In the genomic region with DNA sequence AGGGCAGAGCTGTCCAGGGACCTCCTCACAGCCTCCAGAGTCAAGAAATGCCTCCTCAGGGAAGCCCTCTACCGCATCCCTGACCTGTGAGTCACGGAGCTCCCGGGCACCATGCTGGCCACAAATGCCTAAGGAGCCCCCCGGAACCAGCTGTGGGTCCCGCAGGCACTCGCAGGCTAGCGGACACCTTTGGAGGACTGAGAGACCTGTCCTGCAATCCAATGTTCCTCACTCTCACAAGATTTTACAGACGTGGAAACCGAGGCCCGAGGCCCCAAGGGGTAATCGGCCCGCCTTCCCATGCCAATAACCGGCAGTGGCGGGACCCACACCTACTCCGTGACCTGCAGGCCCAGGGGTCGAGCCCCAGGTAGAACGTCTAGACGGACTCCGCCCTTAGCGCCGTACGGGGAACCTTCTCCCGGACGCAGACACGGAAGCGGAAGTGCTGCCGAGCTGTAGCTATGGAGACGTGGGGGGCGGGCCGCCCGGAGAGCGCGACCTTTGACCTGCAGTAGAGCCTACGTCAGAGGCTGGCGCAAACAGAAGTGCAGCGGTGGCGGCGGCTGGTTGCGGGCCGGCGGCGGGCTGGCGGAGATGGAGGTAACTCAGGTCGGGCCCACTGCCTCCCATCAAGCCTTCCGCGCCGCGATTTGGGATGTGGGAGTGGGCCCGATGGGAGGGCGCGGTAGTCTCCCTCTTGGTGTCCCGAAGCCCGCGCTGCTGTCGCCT, we compare ENCODE assay signal across 1 cellular context.
TF ChIP-seq lines count a peak whose summit lies in the region.

GCC2 (plus strand) TSS at position 529 of the 732 bp plus-strand sequence; CDS start at position 598, 69 bp downstream.

TF ChIP-seq in HEK293, 187 proteins besides CTCF, POLR2A, EP300 and RAD21 (continued from another document and continues in another):
- TF ChIP-seq, protein P1, sequence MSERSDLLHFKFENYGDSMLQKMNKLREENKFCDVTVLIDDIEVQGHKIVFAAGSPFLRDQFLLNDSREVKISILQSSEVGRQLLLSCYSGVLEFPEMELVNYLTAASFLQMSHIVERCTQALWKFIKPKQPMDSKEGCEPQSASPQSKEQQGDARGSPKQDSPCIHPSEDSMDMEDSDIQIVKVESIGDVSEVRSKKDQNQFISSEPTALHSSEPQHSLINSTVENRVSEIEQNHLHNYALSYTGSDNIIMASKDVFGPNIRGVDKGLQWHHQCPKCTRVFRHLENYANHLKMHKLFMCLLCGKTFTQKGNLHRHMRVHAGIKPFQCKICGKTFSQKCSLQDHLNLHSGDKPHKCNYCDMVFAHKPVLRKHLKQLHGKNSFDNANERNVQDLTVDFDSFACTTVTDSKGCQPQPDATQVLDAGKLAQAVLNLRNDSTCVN (tag by site-specific recombination; optimal IDR thresholded peaks at IDR 0.05): peak; percentile 32
- TF ChIP-seq IKZF3 (tag by site-specific recombination; IDR thresholded peaks at IDR 0.05) (no peak), ZNF391 (tag by site-specific recombination; IDR thresholded peaks at IDR 0.05; ENCODE audit: borderline replicate concordance, low read depth) (0 out of 2 replicates have a peak, but pooled peaks have one; percentile 34), ZBTB44 (tag by site-specific recombination; IDR thresholded peaks at IDR 0.05) (no peak), ZNF629 (tag by site-specific recombination; IDR thresholded peaks at IDR 0.05) (peak; percentile 91), PRDM4 (tag by site-specific recombination; IDR thresholded peaks at IDR 0.05) (no peak; the same call in 1 of the 2 replicates), FEZF1 (tag by site-specific recombination; IDR thresholded peaks at IDR 0.05) (no peak), TRIM28 (IDR thresholded peaks at IDR 0.05; ENCODE audit: borderline replicate concordance, low read length) (no peak), KLF9 (tag by site-specific recombination; IDR thresholded peaks at IDR 0.05; ENCODE audit: low read depth) (peak; percentile 89), ZFHX2 (tag by site-specific recombination; conservative IDR thresholded peaks at IDR 0.05) (no peak), ZNF10 (tag by site-specific recombination; IDR thresholded peaks at IDR 0.05) (no peak), ZNF529 (tag by site-specific recombination; IDR thresholded peaks at IDR 0.05; ENCODE audit: insufficient replicate concordance) (no peak), ZBTB10 (tag by site-specific recombination; IDR thresholded peaks at IDR 0.05) (peak; percentile 26; the same call in 1 of the 2 replicates), KLF16 (tag by site-specific recombination; IDR thresholded peaks at IDR 0.05) (peak; percentile 68), ZNF670 (tag by site-specific recombination; IDR thresholded peaks at IDR 0.05; ENCODE audit: low read depth) (no peak), ZNF433 (tag by site-specific recombination; IDR thresholded peaks at IDR 0.05; ENCODE audit: low read depth) (no peak), ZBTB48 (tag by site-specific recombination; IDR thresholded peaks at IDR 0.05) (peak; percentile 52), ZNF133 (tag by site-specific recombination; IDR thresholded peaks at IDR 0.05) (no peak), ZNF16 (tag by site-specific recombination; IDR thresholded peaks at IDR 0.05; ENCODE audit: low read depth) (no peak), SP2 (tag by site-specific recombination; IDR thresholded peaks at IDR 0.05) (peak; percentile 82), PRDM10 (tag by site-specific recombination; IDR thresholded peaks at IDR 0.05) (peak; percentile 31; the same call in 1 of the 2 replicates), GLIS2 (tag by site-specific recombination; IDR thresholded peaks at IDR 0.05) (peak; percentile 84), KLF7 (tag by site-specific recombination; IDR thresholded peaks at IDR 0.05; ENCODE audit: borderline replicate concordance) (no peak; the same call in 1 of the 2 replicates), SP7 (tag by site-specific recombination; IDR thresholded peaks at IDR 0.05) (no peak; the same call in 1 of the 2 replicates), OVOL3 (tag by site-specific recombination; IDR thresholded peaks at IDR 0.05) (no peak), SCRT2 (tag by site-specific recombination; IDR thresholded peaks at IDR 0.05) (no peak), ZIC2 (tag by site-specific recombination; IDR thresholded peaks at IDR 0.05) (peak; percentile 67), ZBTB20 (tag by site-specific recombination; IDR thresholded peaks at IDR 0.05) (peak; percentile 70), MYNN (tag by site-specific recombination; IDR thresholded peaks at IDR 0.05; ENCODE audit: borderline replicate concordance) (no peak), ZNF426 (tag by site-specific recombination; IDR thresholded peaks at IDR 0.05) (no peak), ZNF19 (tag by site-specific recombination; IDR thresholded peaks at IDR 0.05; ENCODE audit: low read depth) (no peak), ZNF747 (tag by site-specific recombination; IDR thresholded peaks at IDR 0.05) (no peak), ZSCAN16 (tag by site-specific recombination; IDR thresholded peaks at IDR 0.05) (no peak)
- TF ChIP-seq, protein P2, sequence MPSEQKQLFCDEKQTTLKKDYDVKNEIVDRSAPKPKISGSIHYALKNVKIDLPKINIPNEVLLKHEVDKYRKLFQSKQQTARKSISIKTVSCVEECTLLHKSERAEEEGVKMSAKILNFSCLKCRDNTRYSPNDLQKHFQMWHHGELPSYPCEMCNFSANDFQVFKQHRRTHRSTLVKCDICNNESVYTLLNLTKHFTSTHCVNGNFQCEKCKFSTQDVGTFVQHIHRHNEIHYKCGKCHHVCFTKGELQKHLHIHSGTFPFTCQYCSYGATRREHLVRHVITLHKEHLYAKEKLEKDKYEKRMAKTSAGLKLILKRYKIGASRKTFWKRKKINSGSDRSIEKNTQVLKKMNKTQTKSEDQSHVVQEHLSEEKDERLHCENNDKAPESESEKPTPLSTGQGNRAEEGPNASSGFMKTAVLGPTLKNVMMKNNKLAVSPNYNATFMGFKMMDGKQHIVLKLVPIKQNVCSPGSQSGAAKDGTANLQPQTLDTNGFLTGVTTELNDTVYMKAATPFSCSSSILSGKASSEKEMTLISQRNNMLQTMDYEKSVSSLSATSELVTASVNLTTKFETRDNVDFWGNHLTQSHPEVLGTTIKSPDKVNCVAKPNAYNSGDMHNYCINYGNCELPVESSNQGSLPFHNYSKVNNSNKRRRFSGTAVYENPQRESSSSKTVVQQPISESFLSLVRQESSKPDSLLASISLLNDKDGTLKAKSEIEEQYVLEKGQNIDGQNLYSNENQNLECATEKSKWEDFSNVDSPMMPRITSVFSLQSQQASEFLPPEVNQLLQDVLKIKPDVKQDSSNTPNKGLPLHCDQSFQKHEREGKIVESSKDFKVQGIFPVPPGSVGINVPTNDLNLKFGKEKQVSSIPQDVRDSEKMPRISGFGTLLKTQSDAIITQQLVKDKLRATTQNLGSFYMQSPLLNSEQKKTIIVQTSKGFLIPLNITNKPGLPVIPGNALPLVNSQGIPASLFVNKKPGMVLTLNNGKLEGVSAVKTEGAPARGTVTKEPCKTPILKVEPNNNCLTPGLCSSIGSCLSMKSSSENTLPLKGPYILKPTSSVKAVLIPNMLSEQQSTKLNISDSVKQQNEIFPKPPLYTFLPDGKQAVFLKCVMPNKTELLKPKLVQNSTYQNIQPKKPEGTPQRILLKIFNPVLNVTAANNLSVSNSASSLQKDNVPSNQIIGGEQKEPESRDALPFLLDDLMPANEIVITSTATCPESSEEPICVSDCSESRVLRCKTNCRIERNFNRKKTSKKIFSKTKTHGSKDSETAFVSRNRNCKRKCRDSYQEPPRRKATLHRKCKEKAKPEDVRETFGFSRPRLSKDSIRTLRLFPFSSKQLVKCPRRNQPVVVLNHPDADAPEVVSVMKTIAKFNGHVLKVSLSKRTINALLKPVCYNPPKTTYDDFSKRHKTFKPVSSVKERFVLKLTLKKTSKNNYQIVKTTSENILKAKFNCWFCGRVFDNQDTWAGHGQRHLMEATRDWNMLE (tag by site-specific recombination; conservative IDR thresholded peaks at IDR 0.05; ENCODE audit: low read depth): peak; percentile 69
- TF ChIP-seq, protein P3, sequence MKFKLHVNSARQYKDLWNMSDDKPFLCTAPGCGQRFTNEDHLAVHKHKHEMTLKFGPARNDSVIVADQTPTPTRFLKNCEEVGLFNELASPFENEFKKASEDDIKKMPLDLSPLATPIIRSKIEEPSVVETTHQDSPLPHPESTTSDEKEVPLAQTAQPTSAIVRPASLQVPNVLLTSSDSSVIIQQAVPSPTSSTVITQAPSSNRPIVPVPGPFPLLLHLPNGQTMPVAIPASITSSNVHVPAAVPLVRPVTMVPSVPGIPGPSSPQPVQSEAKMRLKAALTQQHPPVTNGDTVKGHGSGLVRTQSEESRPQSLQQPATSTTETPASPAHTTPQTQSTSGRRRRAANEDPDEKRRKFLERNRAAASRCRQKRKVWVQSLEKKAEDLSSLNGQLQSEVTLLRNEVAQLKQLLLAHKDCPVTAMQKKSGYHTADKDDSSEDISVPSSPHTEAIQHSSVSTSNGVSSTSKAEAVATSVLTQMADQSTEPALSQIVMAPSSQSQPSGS (tag by site-specific recombination; IDR thresholded peaks at IDR 0.05; ENCODE audit: low read depth): 0 out of 2 replicates have a peak, but pooled peaks have one; percentile 20
